In genomic region chr12:47100146-47100545, GRCh38 we compare ENCODE assay signal across 20 cellular contexts.
"Had no signal": no experiment of that assay in that cellular context is flagged by ENCODE, and none has a peak within 500 bp of the region (broad histone marks: within the 10 kb centered on the region; RNA-seq: fewer than 3 reads in every experiment).

No MANE protein-coding gene starts in this region.

- H3K27ac ChIP-seq: brain microvascular endothelial cell, gastrocnemius medialis, heart left ventricle, neural progenitor cell, thyroid gland, uterus had no signal

- H3K9ac ChIP-seq: neural progenitor cell had no signal

- H3K36me3 ChIP-seq: brain microvascular endothelial cell, gastrocnemius medialis, heart left ventricle, neural progenitor cell, thyroid gland, uterus had no signal

- H3K9me3 ChIP-seq: gastrocnemius medialis, heart left ventricle, thyroid gland, uterus had no signal

- ATAC-seq: activated CD4-positive, alpha-beta T cell treated with anti-CD3 and anti-CD28 coated beads for 36 hours; activated naive CD4-positive, alpha-beta T cell treated with anti-CD3 and anti-CD28 coated beads, Interleukin-2, amount 50 U/mL, for 72 hours; activated T-cell treated with anti-CD3 and anti-CD28 coated beads, Interleukin-2, amount 50 U/mL, for 4 hours; gastrocnemius medialis; heart left ventricle; left lobe of liver; sciatic nerve had no signal

- H3K4me2 ChIP-seq: neural progenitor cell had no signal

- H3K4me1 ChIP-seq: gastrocnemius medialis, neural progenitor cell had no signal

- FAIRE-seq: islet of Langerhans had no signal

- H2AFZ ChIP-seq: neural progenitor cell had no signal

- H3K4me3 ChIP-seq: gastrocnemius medialis, heart left ventricle, neural progenitor cell, thyroid gland, uterus had no signal

- DNase-seq: activated CD4-positive, alpha-beta memory T cell treated with anti-CD3 and anti-CD28 coated beads, Interleukin-2, amount 10 ng/mL, durations not matched to agents 7 days and 5 days; activated CD4-positive, alpha-beta T cell treated with anti-CD3 and anti-CD28 coated beads for 36 hours; activated effector memory CD4-positive, alpha-beta T cell treated with anti-CD3 and anti-CD28 coated beads, Interleukin-2, amount 50 U/mL, for 16 hours; activated T-cell treated with anti-CD3 and anti-CD28 coated beads, Interleukin-2, amount 50 U/mL, for 4 hours; amygdala; brain microvascular endothelial cell; cortex of kidney; effector CD4-positive, alpha-beta T cell; gastrocnemius medialis; heart left ventricle; naive B cell; stimulated activated CD4-positive, alpha-beta T cell treated with anti-CD3 and anti-CD28 coated beads, Interleukin-12 subunit alpha, Interleukin-12 subunit beta, amount 100 ng/mL, for 4 hours; stimulated activated CD4-positive, alpha-beta T cell treated with anti-CD3 and anti-CD28 coated beads, Interleukin-2, amount 100 ng/mL, for 24 hours; thyroid gland; uterus had no signal

- H3K27me3 ChIP-seq: brain microvascular endothelial cell, gastrocnemius medialis, heart left ventricle, neural progenitor cell, thyroid gland, uterus had no signal
